8 cellular contexts compared by ENCODE assay signal in the genomic region with DNA sequence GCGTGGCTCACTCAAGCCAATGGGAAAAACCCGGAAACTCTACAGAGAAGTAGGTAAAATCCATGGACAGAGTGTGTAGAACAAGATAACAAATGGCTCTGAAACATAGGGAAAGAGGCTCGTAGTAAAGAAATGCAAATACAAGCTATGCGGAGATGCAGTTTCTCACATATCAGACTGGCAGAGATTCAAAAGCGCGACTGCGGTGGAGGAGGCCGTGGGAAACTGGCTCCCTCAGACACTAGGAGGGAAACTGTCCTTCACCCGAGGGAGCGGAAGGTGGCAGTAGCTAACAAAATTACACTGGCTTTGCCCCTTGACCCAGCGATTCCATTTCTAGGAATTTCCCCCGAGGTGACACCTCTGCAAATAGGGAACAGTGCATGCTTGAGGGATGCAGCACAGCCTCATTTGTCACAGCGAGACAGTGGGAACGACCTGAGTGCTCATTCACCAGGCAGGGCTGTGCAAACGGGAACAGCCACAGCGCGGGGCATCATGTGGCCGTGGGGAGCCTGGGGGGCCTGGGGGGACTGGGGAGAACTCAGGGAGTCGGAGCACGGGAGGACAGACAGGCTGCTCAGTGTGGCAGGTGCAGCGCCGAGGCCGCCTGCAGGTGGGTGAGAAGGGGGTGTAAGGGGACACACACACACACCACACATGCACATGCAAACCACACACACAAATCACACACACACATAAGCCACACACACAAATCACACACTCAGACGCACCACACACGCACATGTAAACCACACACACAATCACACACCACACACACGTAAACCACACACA. TPM values are rescaled to one million over a fixed set of nuclear protein-coding genes. Genes with fewer than 3 reads are reported as not detected.
DNase-seq lines count a peak whose midpoint lies in the region; ATAC-seq and TF ChIP-seq lines count a peak whose summit lies in the region.
"Not testable (repeated sequence)": the region's sequence is repeated elsewhere in the genome, so short reads cannot be mapped to it uniquely, and the experiment has no call there.

No MANE protein-coding gene starts in this region.

- H3K4me1 ChIP-seq in Panc1 (ENCODE audit: control insufficient read depth, insufficient read depth, low read length), result not testable (repeated sequence)

- CTCF ChIA-PET in Panc1 (lab: Charles Lee), result not testable (repeated sequence)

- intact Hi-C loops in Panc1 (cut with micrococcal nuclease; ENCODE audit: unreplicated experiment), result loop anchor here (10.0 kb wide), 1 partner anchor 308 kb away; no protein-coding TSS in a partner anchor

- H3K9me3 ChIP-seq in Panc1 (ENCODE audit: control insufficient read depth, insufficient read depth, low read depth, low read length), result not testable (repeated sequence)

- POLR2A ChIA-PET in Panc1 (lab: Charles Lee), result not testable (repeated sequence)

- peak; percentile 20 for DNase-seq in Daoy (ENCODE audit: low read depth)
- peak; percentile 10 for DNase-seq in NCI-H2029 treated with DMSO at 0.1 percent for 48 hours (lab: John Stamatoyannopoulos, UW)
- DNase-seq in Panc1 (ENCODE audit: low read depth, low spot score), result not testable (repeated sequence)
- DNase-seq in fibroblast of the aortic adventitia (ENCODE audit: low read depth), result peak; percentile 2
- DNase-seq in mesenteric fat pad (ENCODE audit: low spot score), result peak; percentile 35
- DNase-seq in superior temporal gyrus (ENCODE audit: extremely low spot score), result peak; percentile 16

- peak overlapping the region in 2 of 5 experiments; percentile 29 to 92 for H3K27ac Mint-ChIP-seq in brain

- H3K4me3 Mint-ChIP-seq in brain, result peak overlapping the region in 1 of 5 experiments; percentile 53

- TF ChIP-seq CTCF in 22Rv1 (IDR thresholded peaks at IDR 0.05), result peak; percentile 28
- peak; percentile 59 for TF ChIP-seq CTCF in Panc1 (IDR thresholded peaks at IDR 0.05)
- TF ChIP-seq CTCF in brain (conservative IDR thresholded peaks at IDR 0.05), result peak; percentile 28 to 36
- not testable (repeated sequence) for TF ChIP-seq CTCF in fibroblast of the aortic adventitia (IDR thresholded peaks at IDR 0.05; ENCODE audit: insufficient read depth, low read length)

- H3K36me3 Mint-ChIP-seq in brain, result not testable (repeated sequence)

- not testable (repeated sequence) for H3K4me3 ChIP-seq in Panc1 (ENCODE audit: low read depth in 2 of 2, low read length in 2 of 2); fibroblast of the aortic adventitia (ENCODE audit: low read depth, low read length)

- H3K4me1 Mint-ChIP-seq in brain, result not testable (repeated sequence)

- not testable (repeated sequence) for ATAC-seq in Panc1

- H3K9me3 Mint-ChIP-seq in brain, result not testable (repeated sequence)

- not testable (repeated sequence) for H3K27me3 Mint-ChIP-seq in brain

- not testable (repeated sequence) for H3K27ac ChIP-seq in 22Rv1; Panc1 (ENCODE audit: low read length)

- not testable (repeated sequence) for H3K27me3 ChIP-seq in Panc1 (ENCODE audit: control insufficient read depth, insufficient read depth, low read length)

- BruUV-seq in Panc1 (replicated peaks; lab: Mats Ljungman, UMichigan), result not testable (repeated sequence)

- in situ Hi-C loops in Panc1 (cut with HindIII; ENCODE audit: low pct_unique_long_range_greater_than_20kb, low sequenced_read_pairs), result not testable (repeated sequence)

- not testable (repeated sequence) for H3K36me3 ChIP-seq in Panc1 (ENCODE audit: control insufficient read depth, insufficient read depth, low read length)

RNA-seq across cellular contexts. Expression of gene LRPAP1, which starts 34.3 kb away (rescaled TPM):
- total RNA-seq in Daoy (2014; rRNA removed; shearing (Covaris generic)), result 110 and 113 TPM in 2 replicates
- total RNA-seq in Panc1 (2021; ENCODE audit: unreplicated experiment) (110 TPM), fibroblast of the aortic adventitia (ENCODE audit: low replicate concordance) (61.0 and 87.7 TPM in 2 replicates), mesenteric fat pad (116 TPM)
- 148 TPM for polyA plus RNA-seq in Panc1 (2012; ENCODE audit: insufficient read length)
- polyA plus RNA-seq in brain (ENCODE audit: insufficient read depth, low read depth, low replicate concordance), result 165 TPM
